8 cellular contexts compared by ENCODE assay signal in the genomic region with DNA sequence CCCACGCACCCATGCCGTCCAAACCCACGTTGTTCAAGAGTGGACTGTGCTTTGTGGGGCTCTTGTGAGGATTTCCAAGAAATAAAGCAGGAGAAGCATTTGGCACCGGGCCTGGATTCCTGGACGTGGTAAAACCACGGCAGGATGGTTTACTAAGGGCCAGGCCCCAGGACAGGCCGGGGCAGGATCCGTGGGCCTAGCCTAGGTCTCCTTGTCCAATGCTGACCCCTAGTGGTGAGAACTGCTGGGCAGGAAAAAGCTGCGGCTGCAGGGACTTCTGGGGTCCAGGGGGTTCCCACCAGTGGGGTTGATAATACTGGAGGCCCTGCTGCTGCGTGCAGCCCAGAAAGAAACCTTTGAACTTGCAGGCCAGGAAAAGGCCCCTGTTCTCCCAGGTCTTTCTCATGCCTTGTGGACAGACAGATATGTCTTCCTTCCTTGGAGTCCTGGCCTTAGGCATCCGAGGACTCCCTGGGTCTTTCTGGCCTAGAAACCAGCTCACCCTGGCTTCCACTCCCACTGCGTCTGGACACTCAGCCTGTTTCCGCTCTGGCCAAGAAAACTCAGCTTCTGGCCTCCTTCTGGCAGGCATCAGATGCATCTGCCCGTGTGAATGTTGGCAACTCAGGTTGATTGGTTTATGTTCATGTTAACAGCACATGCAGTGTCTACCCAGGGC.
DNase-seq lines count a peak whose midpoint lies in the region; ATAC-seq and TF ChIP-seq lines count a peak whose summit lies in the region.

No MANE protein-coding gene starts in this region.

- H3K9me3 Mint-ChIP-seq in T-cell, result no peaks in the 10 kb centered on the region

- H3K27me3 Mint-ChIP-seq in T-cell, result no peaks in the 10 kb centered on the region

- ATAC-seq in T-cell (replicated peaks in 1 of 4) (no peak), GM18519 (IDR thresholded peaks at IDR 0.05; ENCODE audit: low FRiP score, unreplicated experiment) (no peak)

- POLR2A ChIA-PET in T-cell (lab: Charles Lee), result no interaction called here

- no peak overlapping the region for H3K27ac Mint-ChIP-seq in T-cell

- CTCF ChIA-PET in T-cell (lab: Charles Lee), result interaction anchor here in 1 of 2 donors (0.5 kb wide), 1 partner anchor 1110 kb away, joined by 4 read pairs; no protein-coding TSS in a partner anchor

- H3K4me3 ChIP-seq in astrocyte of the spinal cord (ENCODE audit: low read depth, low read length) (no peak overlapping the region), skeletal muscle cell (ENCODE audit: low read depth, low read length) (no peak overlapping the region)

- DNase-seq in Daoy (ENCODE audit: low read depth) (peak; percentile 71), HuH-7.5 (ENCODE audit: low spot score) (peak; percentile 91), T-cell (peak in 25 of 34 experiments; percentile 4 to 47 (median 28)), astrocyte of the spinal cord (ENCODE audit: low read depth, low spot score) (peak; percentile 79), hippocampal formation (lab: John Stamatoyannopoulos, UW) (peak; percentile 49 to 66), skeletal muscle cell (ENCODE audit: low read depth) (peak; percentile 21)
- DNase-seq in activated CD4-positive, CD25-positive, alpha-beta regulatory T cell (lab: John Stamatoyannopoulos, UW), result no peak

- no peaks in the 10 kb centered on the region for H3K36me3 Mint-ChIP-seq in T-cell

- in situ Hi-C loops in astrocyte of the spinal cord (cut with HindIII; ENCODE audit: low sequenced_read_pairs), result no loop called here

- H3K4me1 Mint-ChIP-seq in T-cell, result no peaks in the 10 kb centered on the region

- peak; percentile 95 for TF ChIP-seq CTCF in astrocyte of the spinal cord (IDR thresholded peaks at IDR 0.05; ENCODE audit: low read depth, low read length)

- no peak overlapping the region for H3K4me3 Mint-ChIP-seq in T-cell

Comparison
In these comparisons a context has a peak if more than half of its experiments do, and no peak if none do; other contexts are left out.
1. DNase-seq: peak in Daoy (single experiment), HuH-7.5 (single experiment), T-cell (25 of 34), astrocyte of the spinal cord (single experiment), hippocampal formation (2 of 2) and skeletal muscle cell (single experiment); none in activated CD4-positive, CD25-positive, alpha-beta regulatory T cell (0 of 4).